15 cellular contexts compared by ENCODE assay signal in the genomic region with DNA sequence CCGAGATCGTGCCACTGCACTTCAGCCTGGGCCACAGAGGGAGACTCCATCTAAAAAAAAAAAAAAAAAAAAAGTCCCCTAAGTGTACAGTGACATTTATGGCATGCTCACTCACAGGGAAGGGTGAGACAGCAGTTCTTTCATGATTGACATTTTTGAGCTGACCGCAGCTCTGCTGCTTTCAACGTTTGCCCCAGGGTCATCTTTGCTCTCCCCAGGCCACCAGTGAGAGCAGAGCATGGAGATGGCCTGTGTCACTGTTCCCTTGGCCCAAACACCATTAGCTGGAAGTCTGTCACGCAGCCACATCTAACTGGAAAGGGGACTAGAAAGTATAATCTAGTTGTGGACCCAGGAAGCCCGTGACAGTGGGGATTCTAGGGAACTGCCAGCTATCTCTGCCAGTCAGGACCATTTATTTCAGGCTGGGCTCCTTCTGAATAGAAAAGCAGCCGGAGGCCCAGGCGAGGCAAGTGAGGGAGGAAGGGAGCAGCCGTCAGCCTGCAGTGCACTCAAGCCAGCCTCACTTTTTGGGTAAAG.
DNase-seq lines count a peak whose midpoint lies in the region; ATAC-seq and TF ChIP-seq lines count a peak whose summit lies in the region.
"Had no signal": no experiment of that assay in that cellular context is flagged by ENCODE, and none has a peak within 500 bp of the region (broad histone marks: within the 10 kb centered on the region; RNA-seq: fewer than 3 reads in every experiment).

No MANE protein-coding gene starts in this region.

- H3K79me2 ChIP-seq in GM23338 (replicated peaks; ENCODE audit: insufficient read depth), result no peaks in the 10 kb centered on the region
- H3K79me2 ChIP-seq in PC-9 (ENCODE audit: low read depth), result no peaks in the 10 kb centered on the region
- no peaks in the 10 kb centered on the region for H3K79me2 ChIP-seq in trophoblast cell (ENCODE audit: control insufficient read depth, insufficient read depth, low read length, poor library complexity)

- no peak overlapping the region for H2AK5ac ChIP-seq in trophoblast cell (ENCODE audit: low read length)

- no peak overlapping the region for H3K4ac ChIP-seq in trophoblast cell (ENCODE audit: low read depth, low read length)

- H3K27me3 Mint-ChIP-seq in GM23338 (ENCODE audit: insufficient read depth, low read depth, poor library complexity) (peaks cover 14% of the 10 kb centered on the region), WTC11 (ENCODE audit: low read depth) (peaks cover 29% of the 10 kb centered on the region)

- H3K4me1 ChIP-seq in GM23338 (ENCODE audit: insufficient read depth), result peaks cover 69% of the 10 kb centered on the region
- H3K4me1 ChIP-seq in PC-9 (replicated peaks; ENCODE audit: insufficient read depth), result peaks cover 10% of the 10 kb centered on the region
- H3K4me1 ChIP-seq in trophoblast cell (ENCODE audit: control insufficient read depth in 1 of 2, insufficient read depth in 2 of 2, low read length in 2 of 2), result peaks cover 14 to 24% of the 10 kb centered on the region in 2 experiments
- peaks cover 12% of the 10 kb centered on the region for H3K4me1 ChIP-seq in HAP-1

- no peak overlapping the region for H3K27ac ChIP-seq in GM23338 (ENCODE audit: low read depth)
- peak overlapping the region; percentile 33 for H3K27ac ChIP-seq in PC-9
- H3K27ac ChIP-seq in trophoblast cell (ENCODE audit: low read depth, low read length), result peak overlapping the region; percentile 11

- H3F3A ChIP-seq in GM23338 (replicated peaks; ENCODE audit: low read depth), result peaks cover 12% of the 10 kb centered on the region; the same call in 1 of the 2 replicates
- H3F3A ChIP-seq in PC-9 (ENCODE audit: insufficient read depth, low read depth), result peaks cover 4% of the 10 kb centered on the region; the same call in 1 of the 2 replicates

- in situ Hi-C loops in HAP-1 (cut with MboI; ENCODE audit: low sequenced_read_pairs), result no loop called here

- no peak overlapping the region for H3K18ac ChIP-seq in trophoblast cell (ENCODE audit: low read length)

- H3K79me1 ChIP-seq in trophoblast cell (ENCODE audit: low read length), result peaks cover 12% of the 10 kb centered on the region

- no CpG with 5 or more reads among the region's 9 CpGs for WGBS in trophoblast cell (ENCODE audit: extremely low coverage, insufficient coverage, insufficient read length)

- peak overlapping the region; percentile 36 for H4K8ac ChIP-seq in trophoblast cell (ENCODE audit: low read depth, low read length)

- no peaks in the 10 kb centered on the region for H3K9me3 Mint-ChIP-seq in GM23338
- no peaks in the 10 kb centered on the region for H3K9me3 Mint-ChIP-seq in WTC11
- H3K9me3 Mint-ChIP-seq: CD4-positive, alpha-beta T cell had no signal

- TF ChIP-seq CTCF in GM23338 (conservative IDR thresholded peaks at IDR 0.05; ENCODE audit: low read depth in 2 of 2) (no peak), PC-9 (conservative IDR thresholded peaks at IDR 0.05) (no peak), WTC11 (IDR thresholded peaks at IDR 0.05) (no peak)

- H3K4me3 Mint-ChIP-seq in GM23338 (no peak overlapping the region), WTC11 (no peak overlapping the region)
- H3K4me3 Mint-ChIP-seq: B cell; CD4-positive, alpha-beta T cell had no signal

- H3K4me2 ChIP-seq in GM23338 (peak overlapping the region; percentile 78; the same call in 1 of the 2 replicates), PC-9 (no peak overlapping the region), trophoblast cell (ENCODE audit: low read length) (no peak overlapping the region)

- peaks cover 9% of the 10 kb centered on the region; the same call in 1 of the 2 replicates for H3K9me2 ChIP-seq in GM23338 (ENCODE audit: insufficient read depth)
- no peaks in the 10 kb centered on the region for H3K9me2 ChIP-seq in PC-9 (ENCODE audit: insufficient read depth)

- H3K27me3 ChIP-seq in GM23338 (ENCODE audit: insufficient read depth) (peaks cover 28% of the 10 kb centered on the region), PC-9 (ENCODE audit: insufficient read depth, low read depth) (no peaks in the 10 kb centered on the region), trophoblast cell (ENCODE audit: insufficient read depth, low read length) (no peaks in the 10 kb centered on the region), HAP-1 (ENCODE audit: low read depth) (no peaks in the 10 kb centered on the region)

- CTCF ChIA-PET in PC-9 (lab: Charles Lee) (interaction anchor here (0.6 to 1.6 kb wide), 6 partner anchors 45 to 373 kb away, joined by 3 to 9 read pairs (median 4); no protein-coding TSS in a partner anchor), WTC11 (lab: Charles Lee) (interaction anchor here (0.6 to 1.7 kb wide), 4 partner anchors 162 to 1329 kb away, joined by 3 to 9 read pairs (median 4); a partner anchor contains a TSS)

- POLR2A ChIA-PET in PC-9 (lab: Charles Lee; ENCODE audit: unreplicated experiment), result interaction anchor here (0.6 to 0.9 kb wide), 4 partner anchors 28 to 193 kb away, joined by 3 to 9 read pairs (median 6); no protein-coding TSS in a partner anchor
- POLR2A ChIA-PET in WTC11 (lab: Charles Lee), result no interaction called here

- H4K91ac ChIP-seq in trophoblast cell (ENCODE audit: low read depth, low read length), result peak overlapping the region; percentile 48

- peak overlapping the region; percentile 55 for H2BK12ac ChIP-seq in trophoblast cell (ENCODE audit: low read length)

- H3K4me3 ChIP-seq in GM23338, result no peak overlapping the region
- H3K4me3 ChIP-seq in PC-9, result no peak overlapping the region
- no peak overlapping the region for H3K4me3 ChIP-seq in trophoblast cell (ENCODE audit: low read depth, low read length)
- H3K4me3 ChIP-seq in HAP-1, result no peak overlapping the region

- DNase-seq in GM23338 (ENCODE audit: low spot score) (peak; percentile 10), PC-9 (peak; percentile 65 to 93), WTC11 (ENCODE audit: low spot score) (no peak), trophoblast cell (peak; percentile 89 to 90), HAP-1 (ENCODE audit: low spot score in 2 of 2) (no peak), DMS53 treated with DMSO at 0.1 percent for 48 hours (lab: John Stamatoyannopoulos, UW; ENCODE audit: unreplicated experiment) (no peak)
- DNase-seq: CD4-positive, alpha-beta T cell; DMS153; NCI-H1092; NCI-H2107; NCI-H226; NCI-H526 treated with DMSO at 0.1 percent for 48 hours; SW 1271 had no signal

- intact Hi-C loops in PC-9 (cut with micrococcal nuclease; ENCODE audit: unreplicated experiment), result loop anchor here (1.0 to 10.0 kb wide), 13 partner anchors 31 to 1048 kb away; a partner anchor contains a TSS

- BruUV-seq in PC-9 (replicated peaks; lab: Mats Ljungman, UMichigan), result no TSS peak

- H3K14ac ChIP-seq in trophoblast cell (ENCODE audit: low read length), result peak overlapping the region; percentile 35

- no peaks in the 10 kb centered on the region for H3K9me3 ChIP-seq in PC-9 (ENCODE audit: insufficient read depth, low read depth)
- H3K9me3 ChIP-seq in trophoblast cell (ENCODE audit: insufficient read depth, low read depth, low read length), result no peaks in the 10 kb centered on the region
- H3K9me3 ChIP-seq in HAP-1, result no peaks in the 10 kb centered on the region

- H3K4me1 Mint-ChIP-seq in GM23338 (peaks cover 56% of the 10 kb centered on the region), WTC11 (peaks cover 78% of the 10 kb centered on the region)
- H3K4me1 Mint-ChIP-seq: B cell had no signal

- no peak overlapping the region for H2AFZ ChIP-seq in GM23338
- H2AFZ ChIP-seq in PC-9, result no peak overlapping the region
- no peak overlapping the region for H2AFZ ChIP-seq in trophoblast cell (ENCODE audit: insufficient read depth, low read length, poor library complexity)

- H3K27ac Mint-ChIP-seq in GM23338 (no peak overlapping the region), WTC11 (no peak overlapping the region)
- H3K27ac Mint-ChIP-seq: B cell; CD4-positive, alpha-beta T cell had no signal

- ATAC-seq in GM23338, result peak; percentile 15
- ATAC-seq in WTC11, result peak; percentile 10; the same call in 1 of the 2 replicates
- no peak for ATAC-seq in HG03439 (IDR thresholded peaks at IDR 0.05; ENCODE audit: unreplicated experiment)

- no peak overlapping the region for H4K12ac ChIP-seq in trophoblast cell (ENCODE audit: low read depth, low read length)

- no peaks in the 10 kb centered on the region for H4K20me1 ChIP-seq in GM23338 (replicated peaks; ENCODE audit: insufficient read depth)
- H4K20me1 ChIP-seq in PC-9 (ENCODE audit: insufficient read depth), result no peaks in the 10 kb centered on the region

- H2BK120ac ChIP-seq in trophoblast cell (ENCODE audit: insufficient read depth, low read length, poor library complexity), result peak overlapping the region; percentile 36

- no peak overlapping the region for H3K9ac ChIP-seq in trophoblast cell (ENCODE audit: low read length)

- no peaks in the 10 kb centered on the region for H3K36me3 ChIP-seq in GM23338 (ENCODE audit: insufficient read depth)
- no peaks in the 10 kb centered on the region for H3K36me3 ChIP-seq in PC-9 (ENCODE audit: low read depth)
- no peaks in the 10 kb centered on the region for H3K36me3 ChIP-seq in trophoblast cell (ENCODE audit: control insufficient read depth in 1 of 2, insufficient read depth in 2 of 2, low read length in 2 of 2)
- H3K36me3 ChIP-seq in HAP-1 (replicated peaks), result no peaks in the 10 kb centered on the region

- H3K36me3 Mint-ChIP-seq in GM23338 (ENCODE audit: low read depth) (no peaks in the 10 kb centered on the region), WTC11 (no peaks in the 10 kb centered on the region)

- H2BK5ac ChIP-seq in trophoblast cell (ENCODE audit: low read depth, low read length, poor library complexity), result peak overlapping the region; percentile 45

- no peak overlapping the region for H3K23ac ChIP-seq in trophoblast cell (ENCODE audit: low read length)

TF ChIP-seq in GM23338, 12 proteins besides CTCF, POLR2A, EP300 and RAD21 (continues in another document):
- TF ChIP-seq POLR2AphosphoS5 (IDR thresholded peaks at IDR 0.05; ENCODE audit: low read depth), result no peak
- no peak for TF ChIP-seq CREB1 (CRISPR knock-in tag; IDR thresholded peaks at IDR 0.05; ENCODE audit: low read depth)
- no peak for TF ChIP-seq STAT1 (IDR thresholded peaks at IDR 0.05; ENCODE audit: unreplicated experiment)
- TF ChIP-seq EZH2phosphoT487 (IDR thresholded peaks at IDR 0.05; ENCODE audit: unreplicated experiment), result no peak
- TF ChIP-seq ZNF331 (CRISPR knock-in tag; IDR thresholded peaks at IDR 0.05; ENCODE audit: low read depth), result no peak
- no peak for TF ChIP-seq JUNB (IDR thresholded peaks at IDR 0.05; ENCODE audit: unreplicated experiment)

TF ChIP-seq in WTC11, 78 proteins besides CTCF, POLR2A, EP300 and RAD21 (continues in another document):
- no peak for TF ChIP-seq FOXJ3 (CRISPR knock-in tag; IDR thresholded peaks at IDR 0.05; ENCODE audit: borderline replicate concordance)

Comparison
In these comparisons a context has a peak if more than half of its experiments do, and no peak if none do; other contexts are left out.
1. DNase-seq: peak in GM23338 (single experiment), PC-9 (2 of 2) and trophoblast cell (2 of 2); none in WTC11 (single experiment), HAP-1 (0 of 2) and DMS53 treated with DMSO at 0.1 percent for 48 hours (single experiment).